In genomic region chr2:10285578-10286198, GRCh38 we compare ENCODE assay signal across 1 cellular context.
TF ChIP-seq lines count a peak whose summit lies in the region.

No MANE protein-coding gene starts in this region.

TF ChIP-seq in HepG2, 621 proteins besides CTCF, POLR2A, EP300 and RAD21 (continued from another document and continues in another):
- TF ChIP-seq HHEX (CRISPR knock-in tag; IDR thresholded peaks at IDR 0.05) (no peak), CENPBD1 (CRISPR knock-in tag; IDR thresholded peaks at IDR 0.05; ENCODE audit: borderline replicate concordance, low read depth) (no peak), BCL6 (CRISPR knock-in tag; IDR thresholded peaks at IDR 0.05) (peak; percentile 16; the same call in 1 of the 2 replicates), ZNF143 (CRISPR knock-in tag; IDR thresholded peaks at IDR 0.05) (no peak), ZFYVE20 (CRISPR knock-in tag; IDR thresholded peaks at IDR 0.05; ENCODE audit: borderline replicate concordance, low read depth) (no peak), E2F2 (CRISPR knock-in tag; IDR thresholded peaks at IDR 0.05; ENCODE audit: borderline replicate concordance) (no peak), SSRP1 (CRISPR knock-in tag; IDR thresholded peaks at IDR 0.05) (no peak), NR2F1 (CRISPR knock-in tag; IDR thresholded peaks at IDR 0.05) (no peak), HMGXB4 (CRISPR knock-in tag; IDR thresholded peaks at IDR 0.05; ENCODE audit: borderline replicate concordance in 1 of 2, low read depth in 1 of 2) (peak; percentile 36 to 71; a peak in 1 of 4 replicates), SMAD9 (CRISPR knock-in tag; IDR thresholded peaks at IDR 0.05) (peak; percentile 93; the same call in 1 of the 2 replicates), ARNT (IDR thresholded peaks at IDR 0.05) (no peak), PHB2 (IDR thresholded peaks at IDR 0.05; ENCODE audit: partially characterized antibody) (no peak), SMAD1 (CRISPR knock-in tag; IDR thresholded peaks at IDR 0.05; ENCODE audit: borderline replicate concordance, low read depth) (peak; percentile 82; the same call in 1 of the 2 replicates), MTF1 (CRISPR knock-in tag; IDR thresholded peaks at IDR 0.05) (no peak), PHF21A (CRISPR knock-in tag; IDR thresholded peaks at IDR 0.05) (peak; percentile 59; the same call in 1 of the 2 replicates), ZNF484 (CRISPR knock-in tag; IDR thresholded peaks at IDR 0.05; ENCODE audit: borderline replicate concordance, low read depth) (no peak), IKZF1 (IDR thresholded peaks at IDR 0.05) (no peak), ZBTB40 (IDR thresholded peaks at IDR 0.05) (no peak), ZBTB40 (CRISPR knock-in tag; IDR thresholded peaks at IDR 0.05) (peak; percentile 85), ZNF816 (CRISPR knock-in tag; IDR thresholded peaks at IDR 0.05; ENCODE audit: borderline replicate concordance) (no peak), ATF3 (CRISPR knock-in tag; IDR thresholded peaks at IDR 0.05) (no peak), HMGXB3 (CRISPR knock-in tag; IDR thresholded peaks at IDR 0.05; ENCODE audit: borderline replicate concordance) (no peak; the same call in 1 of the 2 replicates), FOXO1 (CRISPR knock-in tag; IDR thresholded peaks at IDR 0.05) (peak; percentile 62; the same call in 1 of the 2 replicates), ZNF430 (CRISPR knock-in tag; IDR thresholded peaks at IDR 0.05) (no peak), GMEB1 (CRISPR knock-in tag; IDR thresholded peaks at IDR 0.05; ENCODE audit: borderline replicate concordance) (no peak), ZNF615 (CRISPR knock-in tag; IDR thresholded peaks at IDR 0.05; ENCODE audit: borderline replicate concordance) (0 out of 2 replicates have a peak, but pooled peaks have one; percentile 55), ZNF878 (CRISPR knock-in tag; IDR thresholded peaks at IDR 0.05) (no peak), CEBPG (CRISPR knock-in tag; IDR thresholded peaks at IDR 0.05) (no peak), ZNF280B (CRISPR knock-in tag; IDR thresholded peaks at IDR 0.05; ENCODE audit: borderline replicate concordance) (peak; percentile 95; the same call in 1 of the 2 replicates), ZNF570 (CRISPR knock-in tag; IDR thresholded peaks at IDR 0.05; ENCODE audit: borderline replicate concordance) (peak; percentile 75; the same call in 1 of the 2 replicates), MAFK (conservative IDR thresholded peaks at IDR 0.05 in 1 of 2, IDR thresholded peaks at IDR 0.05 in 1 of 2; ENCODE audit: low read length in 2 of 2) (peak; percentile 79 to 89), ZNF256 (CRISPR knock-in tag; conservative IDR thresholded peaks at IDR 0.05) (no peak), CHD2 (IDR thresholded peaks at IDR 0.05; ENCODE audit: low read depth, low read length) (no peak), KDM3A (CRISPR knock-in tag; IDR thresholded peaks at IDR 0.05; ENCODE audit: low read depth) (no peak), PBX3 (CRISPR knock-in tag; IDR thresholded peaks at IDR 0.05; ENCODE audit: borderline replicate concordance) (no peak), AHR (CRISPR knock-in tag; IDR thresholded peaks at IDR 0.05) (peak; percentile 71; the same call in 1 of the 2 replicates)
